In the genomic region with DNA sequence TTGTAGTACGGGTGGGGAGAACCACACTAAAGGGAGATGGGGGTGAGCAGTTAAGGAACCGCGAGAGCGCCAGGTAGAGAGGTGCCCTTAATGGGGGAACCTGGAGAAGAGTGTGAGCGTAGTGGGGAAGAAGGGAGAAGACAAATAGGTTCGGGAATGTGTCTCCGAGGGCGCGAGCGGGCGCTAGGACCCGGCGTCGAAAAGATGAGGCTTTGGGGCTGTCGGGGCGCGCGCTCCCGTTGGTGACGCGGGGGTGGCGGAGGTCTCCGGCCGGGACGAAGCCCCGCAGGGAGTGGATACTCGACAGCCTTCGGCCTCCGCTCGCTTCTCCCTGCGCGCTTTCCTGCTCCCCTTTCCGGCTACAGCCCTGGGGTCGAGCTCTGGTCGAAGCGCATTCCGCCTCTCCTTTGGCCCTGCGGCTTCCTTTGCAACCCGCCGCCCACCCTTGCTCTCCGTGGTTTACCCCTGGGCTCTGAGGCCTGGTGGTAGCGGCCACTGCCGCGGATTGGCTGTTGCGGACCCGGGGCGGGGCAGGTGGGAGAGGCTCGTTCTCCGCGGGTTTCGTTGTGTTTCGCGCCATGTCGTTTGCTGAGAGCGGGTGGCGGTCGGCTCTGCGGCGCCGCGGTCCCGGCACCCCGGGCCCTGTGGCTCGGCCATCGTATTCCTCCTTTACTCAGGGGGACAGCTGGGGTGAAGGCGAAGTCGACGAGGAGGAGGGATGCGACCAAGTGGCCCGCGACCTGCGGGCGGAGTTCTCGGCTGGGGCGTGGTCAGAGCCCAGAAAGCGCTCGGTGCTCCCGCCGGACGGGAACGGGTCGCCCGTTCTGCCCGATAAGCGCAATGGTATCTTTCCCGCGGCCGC, we compare ENCODE assay signal across 1 cellular context.
A peak's percentile ranks its signal among the peaks of the same experiment; 100 is the strongest.
TF ChIP-seq lines count a peak whose summit lies in the region.

A gene (plus strand): TSS at position 574 of the 862 bp plus-strand sequence. CDS start 5 bp downstream, at position 579.

TF ChIP-seq in A549, 52 proteins besides CTCF, POLR2A, EP300 and RAD21 (continued from another document):
- TF ChIP-seq BHLHE40 (IDR thresholded peaks at IDR 0.05; ENCODE audit: low read depth, low read length) (peak; percentile 66), KDM5A (IDR thresholded peaks at IDR 0.05) (no peak), HOXB5 (CRISPR knock-in tag; IDR thresholded peaks at IDR 0.05) (no peak), CHD2 (IDR thresholded peaks at IDR 0.05; ENCODE audit: low read length, partially characterized antibody) (no peak), ESRRA (IDR thresholded peaks at IDR 0.05; ENCODE audit: borderline replicate concordance, low read length) (no peak), HOXB13 (CRISPR knock-in tag; IDR thresholded peaks at IDR 0.05; ENCODE audit: low read depth) (no peak), HOXA7 (CRISPR knock-in tag; IDR thresholded peaks at IDR 0.05) (no peak), HEYL (CRISPR knock-in tag; IDR thresholded peaks at IDR 0.05) (no peak), NR3C1 (IDR thresholded peaks at IDR 0.05) (no peak), ZSCAN20 (CRISPR knock-in tag; IDR thresholded peaks at IDR 0.05) (no peak), SREBF2 (IDR thresholded peaks at IDR 0.05) (no peak), GATA3 (IDR thresholded peaks at IDR 0.05; ENCODE audit: borderline replicate concordance) (peak; percentile 69; the same call in 1 of the 2 replicates), RFX5 (IDR thresholded peaks at IDR 0.05) (no peak), PHF8 (IDR thresholded peaks at IDR 0.05; ENCODE audit: borderline replicate concordance, low read depth) (peak; percentile 70; the same call in 1 of the 2 replicates), RARB (CRISPR knock-in tag; IDR thresholded peaks at IDR 0.05) (no peak), NPAS2 (CRISPR knock-in tag; IDR thresholded peaks at IDR 0.05; ENCODE audit: borderline replicate concordance) (no peak), CEBPB (IDR thresholded peaks at IDR 0.05) (no peak), ZNF302 (CRISPR knock-in tag; IDR thresholded peaks at IDR 0.05) (no peak), CBX2 (IDR thresholded peaks at IDR 0.05; ENCODE audit: borderline replicate concordance, low read depth) (no peak), MYC (IDR thresholded peaks at IDR 0.05; ENCODE audit: borderline replicate concordance, low read length) (no peak), CHD4 (IDR thresholded peaks at IDR 0.05; ENCODE audit: borderline replicate concordance) (no peak), MAFK (IDR thresholded peaks at IDR 0.05; ENCODE audit: partially characterized antibody) (no peak), MAZ (IDR thresholded peaks at IDR 0.05; ENCODE audit: borderline replicate concordance, low read depth, low read length) (no peak), TP53 (CRISPR knock-in tag; IDR thresholded peaks at IDR 0.05) (no peak), KDM1A (IDR thresholded peaks at IDR 0.05; ENCODE audit: low read depth) (no peak), FOSL2 (IDR thresholded peaks at IDR 0.05) (no peak), FOSL2 (CRISPR knock-in tag; IDR thresholded peaks at IDR 0.05) (peak; percentile 9; the same call in 1 of the 2 replicates), JUNB (IDR thresholded peaks at IDR 0.05) (no peak), RNF2 (IDR thresholded peaks at IDR 0.05; ENCODE audit: borderline replicate concordance, low read depth) (no peak), ZC3H11A (IDR thresholded peaks at IDR 0.05) (no peak), HDAC2 (IDR thresholded peaks at IDR 0.05) (no peak), FOXS1 (CRISPR knock-in tag; IDR thresholded peaks at IDR 0.05) (no peak), EHF (CRISPR knock-in tag; IDR thresholded peaks at IDR 0.05) (no peak), FOSB (CRISPR knock-in tag; IDR thresholded peaks at IDR 0.05) (no peak)
- TF ChIP-seq, protein P1, sequence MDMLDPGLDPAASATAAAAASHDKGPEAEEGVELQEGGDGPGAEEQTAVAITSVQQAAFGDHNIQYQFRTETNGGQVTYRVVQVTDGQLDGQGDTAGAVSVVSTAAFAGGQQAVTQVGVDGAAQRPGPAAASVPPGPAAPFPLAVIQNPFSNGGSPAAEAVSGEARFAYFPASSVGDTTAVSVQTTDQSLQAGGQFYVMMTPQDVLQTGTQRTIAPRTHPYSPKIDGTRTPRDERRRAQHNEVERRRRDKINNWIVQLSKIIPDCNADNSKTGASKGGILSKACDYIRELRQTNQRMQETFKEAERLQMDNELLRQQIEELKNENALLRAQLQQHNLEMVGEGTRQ (IDR thresholded peaks at IDR 0.05) = no peak
- TF ChIP-seq, protein P2, sequence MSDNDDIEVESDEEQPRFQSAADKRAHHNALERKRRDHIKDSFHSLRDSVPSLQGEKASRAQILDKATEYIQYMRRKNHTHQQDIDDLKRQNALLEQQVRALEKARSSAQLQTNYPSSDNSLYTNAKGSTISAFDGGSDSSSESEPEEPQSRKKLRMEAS (IDR thresholded peaks at IDR 0.05) = peak; percentile 64
- TF ChIP-seq, protein P3, sequence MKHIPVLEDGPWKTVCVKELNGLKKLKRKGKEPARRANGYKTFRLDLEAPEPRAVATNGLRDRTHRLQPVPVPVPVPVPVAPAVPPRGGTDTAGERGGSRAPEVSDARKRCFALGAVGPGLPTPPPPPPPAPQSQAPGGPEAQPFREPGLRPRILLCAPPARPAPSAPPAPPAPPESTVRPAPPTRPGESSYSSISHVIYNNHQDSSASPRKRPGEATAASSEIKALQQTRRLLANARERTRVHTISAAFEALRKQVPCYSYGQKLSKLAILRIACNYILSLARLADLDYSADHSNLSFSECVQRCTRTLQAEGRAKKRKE (CRISPR knock-in tag; IDR thresholded peaks at IDR 0.05; ENCODE audit: low read depth) = no peak
- TF ChIP-seq, protein P4, sequence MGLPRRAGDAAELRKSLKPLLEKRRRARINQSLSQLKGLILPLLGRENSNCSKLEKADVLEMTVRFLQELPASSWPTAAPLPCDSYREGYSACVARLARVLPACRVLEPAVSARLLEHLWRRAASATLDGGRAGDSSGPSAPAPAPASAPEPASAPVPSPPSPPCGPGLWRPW (IDR thresholded peaks at IDR 0.05) = no peak
- TF ChIP-seq, protein P5, sequence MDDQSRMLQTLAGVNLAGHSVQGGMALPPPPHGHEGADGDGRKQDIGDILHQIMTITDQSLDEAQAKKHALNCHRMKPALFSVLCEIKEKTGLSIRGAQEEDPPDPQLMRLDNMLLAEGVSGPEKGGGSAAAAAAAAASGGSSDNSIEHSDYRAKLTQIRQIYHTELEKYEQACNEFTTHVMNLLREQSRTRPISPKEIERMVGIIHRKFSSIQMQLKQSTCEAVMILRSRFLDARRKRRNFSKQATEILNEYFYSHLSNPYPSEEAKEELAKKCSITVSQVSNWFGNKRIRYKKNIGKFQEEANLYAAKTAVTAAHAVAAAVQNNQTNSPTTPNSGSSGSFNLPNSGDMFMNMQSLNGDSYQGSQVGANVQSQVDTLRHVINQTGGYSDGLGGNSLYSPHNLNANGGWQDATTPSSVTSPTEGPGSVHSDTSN (IDR thresholded peaks at IDR 0.05) = peak; percentile 63; the same call in 1 of the 2 replicates
- TF ChIP-seq, protein P6, sequence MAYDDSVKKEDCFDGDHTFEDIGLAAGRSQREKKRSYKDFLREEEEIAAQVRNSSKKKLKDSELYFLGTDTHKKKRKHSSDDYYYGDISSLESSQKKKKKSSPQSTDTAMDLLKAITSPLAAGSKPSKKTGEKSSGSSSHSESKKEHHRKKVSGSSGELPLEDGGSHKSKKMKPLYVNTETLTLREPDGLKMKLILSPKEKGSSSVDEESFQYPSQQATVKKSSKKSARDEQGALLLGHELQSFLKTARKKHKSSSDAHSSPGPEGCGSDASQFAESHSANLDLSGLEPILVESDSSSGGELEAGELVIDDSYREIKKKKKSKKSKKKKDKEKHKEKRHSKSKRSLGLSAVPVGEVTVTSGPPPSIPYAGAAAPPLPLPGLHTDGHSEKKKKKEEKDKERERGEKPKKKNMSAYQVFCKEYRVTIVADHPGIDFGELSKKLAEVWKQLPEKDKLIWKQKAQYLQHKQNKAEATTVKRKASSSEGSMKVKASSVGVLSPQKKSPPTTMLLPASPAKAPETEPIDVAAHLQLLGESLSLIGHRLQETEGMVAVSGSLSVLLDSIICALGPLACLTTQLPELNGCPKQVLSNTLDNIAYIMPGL (CRISPR knock-in tag; IDR thresholded peaks at IDR 0.05; ENCODE audit: borderline replicate concordance) = no peak; the same call in 1 of the 2 replicates
- TF ChIP-seq, protein P7, sequence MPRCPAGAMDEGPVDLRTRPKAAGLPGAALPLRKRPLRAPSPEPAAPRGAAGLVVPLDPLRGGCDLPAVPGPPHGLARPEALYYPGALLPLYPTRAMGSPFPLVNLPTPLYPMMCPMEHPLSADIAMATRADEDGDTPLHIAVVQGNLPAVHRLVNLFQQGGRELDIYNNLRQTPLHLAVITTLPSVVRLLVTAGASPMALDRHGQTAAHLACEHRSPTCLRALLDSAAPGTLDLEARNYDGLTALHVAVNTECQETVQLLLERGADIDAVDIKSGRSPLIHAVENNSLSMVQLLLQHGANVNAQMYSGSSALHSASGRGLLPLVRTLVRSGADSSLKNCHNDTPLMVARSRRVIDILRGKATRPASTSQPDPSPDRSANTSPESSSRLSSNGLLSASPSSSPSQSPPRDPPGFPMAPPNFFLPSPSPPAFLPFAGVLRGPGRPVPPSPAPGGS (IDR thresholded peaks at IDR 0.05) = peak; percentile 91; the same call in 2 of the 3 replicates
